In genomic region chr4:42655248-42655647, GRCh38 we compare ENCODE assay signal across 8 cellular contexts. TPM values are rescaled to one million over a fixed set of nuclear protein-coding genes. Genes with fewer than 3 reads are reported as not detected.
DNase-seq lines count a peak whose midpoint lies in the region; TF ChIP-seq lines count a peak whose summit lies in the region.

No MANE protein-coding gene starts in this region.

- peaks cover 23% of the 10 kb centered on the region for H3F3A ChIP-seq in neural progenitor cell (ENCODE audit: low read depth)

- TF ChIP-seq CTCF in Caco-2 (IDR thresholded peaks at IDR 0.05; ENCODE audit: insufficient read depth in 1 of 2, low read depth in 1 of 2, low read length in 1 of 2, severe bottlenecking in 1 of 2, unreplicated experiment in 1 of 2), result no peak
- TF ChIP-seq CTCF in brain (conservative IDR thresholded peaks at IDR 0.05), result no peak
- TF ChIP-seq CTCF in neural progenitor cell (IDR thresholded peaks at IDR 0.05), result no peak

- H3K4me3 ChIP-seq in Caco-2 (ENCODE audit: low read depth, low read length), result no peak overlapping the region
- peak overlapping the region; percentile 83; the same call in 1 of the 2 replicates for H3K4me3 ChIP-seq in HUES64 (ENCODE audit: low read length)
- H3K4me3 ChIP-seq in neural progenitor cell, result peak overlapping the region; percentile 93

- no peak overlapping the region for H2AFZ ChIP-seq in neural progenitor cell (replicated peaks)

- H3K36me3 ChIP-seq in Caco-2 (ENCODE audit: control insufficient read depth, insufficient read depth, low read length) (no peaks in the 10 kb centered on the region), HUES64 (ENCODE audit: insufficient read depth, low read length) (no peaks in the 10 kb centered on the region), neural progenitor cell (no peaks in the 10 kb centered on the region)

- H3K36me3 Mint-ChIP-seq in Caco-2 (ENCODE audit: insufficient read depth, unreplicated experiment) (peaks cover 4% of the 10 kb centered on the region), brain (peaks cover 28% of the 10 kb centered on the region), neural progenitor cell (peaks cover 18% of the 10 kb centered on the region)

- H3K27ac ChIP-seq in HUES64 (ENCODE audit: low read depth, low read length), result no peak overlapping the region
- no peak overlapping the region for H3K27ac ChIP-seq in neural progenitor cell

- H3K9me3 ChIP-seq in Caco-2 (no peaks in the 10 kb centered on the region), HUES64 (ENCODE audit: insufficient read depth, low read depth, low read length) (no peaks in the 10 kb centered on the region), neural progenitor cell (ENCODE audit: low read depth) (no peaks in the 10 kb centered on the region)

- intact Hi-C loops in Caco-2 (cut with micrococcal nuclease; ENCODE audit: unreplicated experiment), result no loop called here

- peaks cover 14% of the 10 kb centered on the region for H4K20me1 ChIP-seq in neural progenitor cell (ENCODE audit: low read depth)

- DNase-seq in Caco-2 (no peak), neural progenitor cell (ENCODE audit: low spot score) (no peak), hippocampal formation (lab: John Stamatoyannopoulos, UW) (no peak), T-helper 9 cell (no peak), SK-N-DZ (ENCODE audit: low spot score) (no peak), mucosa of gallbladder (ENCODE audit: low spot score) (no peak)

- H3K4me1 ChIP-seq in Caco-2, result peaks cover 23% of the 10 kb centered on the region; the same call in 1 of the 2 replicates
- peaks cover 21% of the 10 kb centered on the region; the same call in 1 of the 2 replicates for H3K4me1 ChIP-seq in HUES64 (ENCODE audit: insufficient read depth, low read length)
- peaks cover 33% of the 10 kb centered on the region for H3K4me1 ChIP-seq in neural progenitor cell

- CTCF ChIA-PET in Caco-2 (lab: Charles Lee), result no interaction called here

- H3K27me3 Mint-ChIP-seq in Caco-2 (ENCODE audit: insufficient read depth, unreplicated experiment) (no peaks in the 10 kb centered on the region), brain (peaks cover 6% of the 10 kb centered on the region), neural progenitor cell (ENCODE audit: insufficient read depth, low read depth) (no peaks in the 10 kb centered on the region)

- H3K9me3 Mint-ChIP-seq in Caco-2 (ENCODE audit: unreplicated experiment), result peaks cover 24% of the 10 kb centered on the region
- peaks cover 10 to 23% (median 13%) of the 10 kb centered on the region in 5 experiments for H3K9me3 Mint-ChIP-seq in brain
- peaks cover 18% of the 10 kb centered on the region for H3K9me3 Mint-ChIP-seq in neural progenitor cell

- peak overlapping the region; percentile 76 for H3K4me3 Mint-ChIP-seq in Caco-2 (ENCODE audit: unreplicated experiment)
- peak overlapping the region; percentile 91 to 97 (median 94) for H3K4me3 Mint-ChIP-seq in brain
- peak overlapping the region; percentile 93 for H3K4me3 Mint-ChIP-seq in neural progenitor cell

- H3K9ac ChIP-seq in HUES64 (ENCODE audit: low read depth, low read length) (no peak overlapping the region), neural progenitor cell (no peak overlapping the region)

- H3K79me2 ChIP-seq in neural progenitor cell (ENCODE audit: low read depth), result peaks cover 21% of the 10 kb centered on the region

- POLR2A ChIA-PET in Caco-2 (lab: Charles Lee), result no interaction called here

- WGBS in HUES64, result 76% methylated on average over 1 of the region's 1 CpG

- BruUV-seq in Caco-2 (replicated peaks; lab: Mats Ljungman, UMichigan), result no TSS peak

- peaks cover 28% of the 10 kb centered on the region for H3K4me1 Mint-ChIP-seq in Caco-2 (ENCODE audit: low read depth, unreplicated experiment)
- H3K4me1 Mint-ChIP-seq in brain, result peaks cover 59% of the 10 kb centered on the region
- H3K4me1 Mint-ChIP-seq in neural progenitor cell, result peaks cover 40% of the 10 kb centered on the region

- H3K27me3 ChIP-seq in Caco-2 (replicated peaks; ENCODE audit: control insufficient read depth, insufficient read depth, low read length) (no peaks in the 10 kb centered on the region), HUES64 (ENCODE audit: insufficient read depth, low read length) (peaks cover 12% of the 10 kb centered on the region), neural progenitor cell (peaks cover 12% of the 10 kb centered on the region)

- peak overlapping the region; percentile 95 for H3K4me2 ChIP-seq in neural progenitor cell

- H3K27ac Mint-ChIP-seq in Caco-2 (ENCODE audit: unreplicated experiment), result no peak overlapping the region
- H3K27ac Mint-ChIP-seq in brain, result peak overlapping the region in 3 of 5 experiments; percentile 88 to 95 (median 92)
- H3K27ac Mint-ChIP-seq in neural progenitor cell, result no peak overlapping the region

RNA-seq across cellular contexts. Expression of gene ATP8A1, which starts 1.7 kb away (rescaled TPM):
- 9.3 and 11.6 TPM in 2 replicates for total RNA-seq in Caco-2 (2022)
- polyA plus RNA-seq in HUES64 (2013, experiment 1 of 2), result 5.9 TPM
- 7.0 TPM for polyA plus RNA-seq in HUES64 (2013, experiment 2 of 2)
- 13.6 TPM for polyA plus RNA-seq in brain (ENCODE audit: insufficient read depth, low read depth, low replicate concordance)
- 27.6 and 46.1 TPM in 2 replicates for total RNA-seq in neural progenitor cell (ENCODE audit: low replicate concordance)
- polyA plus RNA-seq in SK-N-DZ (2014; cell fraction: cytosol; rRNA removed), result 27.6 and 35.1 TPM in 2 replicates
- 45.9 and 51.7 TPM in 2 replicates for polyA plus RNA-seq in SK-N-DZ (2014; cell fraction: nucleus; rRNA removed)
- total RNA-seq in mucosa of gallbladder, result 5.1 TPM

Comparison
In these comparisons a context has a peak if more than half of its experiments do, and no peak if none do; other contexts are left out.
1. H3K27ac Mint-ChIP-seq: peak in brain (3 of 5); none in Caco-2 (single experiment) and neural progenitor cell (single experiment).
2. Peak in every context shown above with its lines, with median percentiles within 50 percentile points of each other: H3K4me3 Mint-ChIP-seq.